Comparison of ENCODE assay signal across 20 cellular contexts in the genomic region with DNA sequence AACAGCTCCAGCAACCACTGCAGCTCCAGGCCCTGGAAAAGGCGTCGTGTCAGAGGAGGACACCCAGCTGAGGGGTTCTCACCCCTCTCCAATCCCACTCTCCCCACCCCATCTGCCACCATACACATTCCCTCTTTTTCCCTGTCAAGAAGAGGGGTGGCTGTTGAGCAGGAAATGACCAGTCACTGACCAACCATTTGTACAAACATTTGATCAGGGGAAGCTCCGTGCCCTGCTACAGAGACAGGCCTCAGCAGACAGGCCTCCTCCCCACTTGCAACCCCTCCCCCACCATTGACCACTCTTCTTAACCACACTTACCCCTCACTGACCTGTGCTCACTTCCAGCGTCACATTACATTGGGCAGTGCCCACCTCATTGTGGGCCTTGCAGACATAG. TPM values are rescaled to one million over a fixed set of nuclear protein-coding genes. Genes with fewer than 3 reads are reported as not detected.
DNase-seq lines count a peak whose midpoint lies in the region; ATAC-seq and TF ChIP-seq lines count a peak whose summit lies in the region.
"Had no signal": no experiment of that assay in that cellular context is flagged by ENCODE, and none has a peak within 500 bp of the region (broad histone marks: within the 10 kb centered on the region; RNA-seq: fewer than 3 reads in every experiment).

No MANE protein-coding gene starts in this region.

- H3K9me3 ChIP-seq in left ventricle myocardium inferior (replicated peaks), result no peaks in the 10 kb centered on the region
- H3K9me3 ChIP-seq in osteoblast (ENCODE audit: low read depth, low read length), result no peaks in the 10 kb centered on the region
- no peaks in the 10 kb centered on the region for H3K9me3 ChIP-seq in hepatocyte (ENCODE audit: low read depth)
- H3K9me3 ChIP-seq: MG63 had no signal

- peak overlapping the region; percentile 58 for H3K27ac Mint-ChIP-seq in endothelial cell (ENCODE audit: unreplicated experiment)
- H3K27ac Mint-ChIP-seq in T-cell, result peak overlapping the region in 1 of 2 donors; percentile 25

- H3K4me1 Mint-ChIP-seq in endothelial cell (ENCODE audit: unreplicated experiment) (peaks cover 78% of the 10 kb centered on the region), T-cell (peaks cover 10 to 37% (median 10%) of the 10 kb centered on the region in 3 donors)

- H4K20me1 ChIP-seq in osteoblast (ENCODE audit: insufficient read depth, low read length) (no peaks in the 10 kb centered on the region), hepatocyte (ENCODE audit: insufficient read depth, poor library complexity, severe bottlenecking) (no peaks in the 10 kb centered on the region)

- H3K4me1 ChIP-seq in left ventricle myocardium inferior (peaks cover 99% of the 10 kb centered on the region), osteoblast (ENCODE audit: insufficient read depth, low read length) (peaks cover 6% of the 10 kb centered on the region), hepatocyte (ENCODE audit: insufficient read depth) (peaks cover 8% of the 10 kb centered on the region)

- POLR2A ChIA-PET in T-cell (lab: Charles Lee), result no interaction called here

- no peak for DNase-seq in left ventricle myocardium inferior
- DNase-seq in left cardiac atrium, result no peak
- no peak for DNase-seq in endothelial cell (ENCODE audit: low spot score)
- no peak for DNase-seq in osteoblast (ENCODE audit: insufficient read length, low spot score, missing footprints)
- no peak for DNase-seq in T-cell
- no peak for DNase-seq in lower leg skin (ENCODE audit: low spot score in 2 of 2)
- no peak for DNase-seq in hepatocyte (ENCODE audit: low spot score)
- DNase-seq: DMS53, KG1, MG63, NCI-H1105 treated with DMSO at 0.1 percent for 48 hours, NCI-H1930, NCI-H2171, NCI-H446 treated with DMSO at 0.1 percent for 48 hours, NCI-H748 treated with DMSO at 0.1 percent for 48 hours had no signal

- H3K27me3 ChIP-seq in left ventricle myocardium inferior (ENCODE audit: low read depth) (peaks cover 88% of the 10 kb centered on the region), osteoblast (ENCODE audit: insufficient read depth, low read length) (peaks cover 55% of the 10 kb centered on the region), hepatocyte (peaks cover 67% of the 10 kb centered on the region)
- H3K27me3 ChIP-seq: MG63 had no signal

- H2AFZ ChIP-seq in osteoblast (ENCODE audit: low read length) (peak overlapping the region; percentile 41), hepatocyte (no peak overlapping the region)

- CTCF ChIA-PET in T-cell (lab: Charles Lee), result interaction anchor here (0.6 to 1.0 kb wide), 2 partner anchors 8 to 105 kb away, joined by 3 read pairs; no protein-coding TSS in a partner anchor

- H3K4me3 ChIP-seq in left ventricle myocardium inferior, result no peak overlapping the region
- no peak overlapping the region for H3K4me3 ChIP-seq in osteoblast (ENCODE audit: insufficient read depth, low read length)
- H3K4me3 ChIP-seq in lower leg skin (ENCODE audit: low read depth, poor library complexity, severe bottlenecking), result no peak overlapping the region
- no peak overlapping the region for H3K4me3 ChIP-seq in hepatocyte
- H3K4me3 ChIP-seq: MG63 had no signal

- ATAC-seq in left cardiac atrium, result no peak
- no peak for ATAC-seq in T-cell (replicated peaks in 1 of 4)
- ATAC-seq in HG02571 (IDR thresholded peaks at IDR 0.05; ENCODE audit: unreplicated experiment), result no peak
- ATAC-seq: Right ventricle myocardium inferior had no signal

- 82 to 83% methylated on average over 4 of the region's 4 CpGs for WGBS in lower leg skin, 2 donors
- WGBS in hepatocyte (ENCODE audit: low lambda C conversion rate, missing lambda C conversion rate), result 88% methylated on average over 4 of the region's 4 CpGs

- no peaks in the 10 kb centered on the region for H3K79me2 ChIP-seq in osteoblast (ENCODE audit: insufficient read depth, low read length)
- no peaks in the 10 kb centered on the region for H3K79me2 ChIP-seq in hepatocyte

- H3K36me3 Mint-ChIP-seq in endothelial cell (ENCODE audit: low read depth, unreplicated experiment), result peaks cover 65% of the 10 kb centered on the region
- no peaks in the 10 kb centered on the region for H3K36me3 Mint-ChIP-seq in T-cell

- no peaks in the 10 kb centered on the region for H3K9me2 ChIP-seq in hepatocyte (replicated peaks; ENCODE audit: insufficient read depth)

- H3K4me3 Mint-ChIP-seq in endothelial cell (ENCODE audit: unreplicated experiment) (peak overlapping the region; percentile 76), T-cell (no peak overlapping the region)
- H3K4me3 Mint-ChIP-seq: CD14-positive monocyte had no signal

- intact Hi-C loops in left ventricle myocardium inferior (cut with micrococcal nuclease), result no loop called here
- intact Hi-C loops in left cardiac atrium (cut with DNase I), result no loop called here
- intact Hi-C loops in lower leg skin (cut with DNase I; ENCODE audit: low total_unique reads), result no loop called here

- no peaks in the 10 kb centered on the region for H3K9me3 Mint-ChIP-seq in endothelial cell (ENCODE audit: unreplicated experiment)
- no peaks in the 10 kb centered on the region for H3K9me3 Mint-ChIP-seq in T-cell

- peaks cover 23% of the 10 kb centered on the region for H3K27me3 Mint-ChIP-seq in endothelial cell (ENCODE audit: unreplicated experiment)
- peaks cover 21 to 43% of the 10 kb centered on the region in 2 donors for H3K27me3 Mint-ChIP-seq in T-cell

- H3K36me3 ChIP-seq in left ventricle myocardium inferior (peaks cover 20% of the 10 kb centered on the region), osteoblast (ENCODE audit: insufficient read depth, low read length) (no peaks in the 10 kb centered on the region), hepatocyte (replicated peaks; ENCODE audit: insufficient read depth, low read depth) (no peaks in the 10 kb centered on the region)
- H3K36me3 ChIP-seq: MG63 had no signal

- H3K4me2 ChIP-seq in osteoblast (ENCODE audit: insufficient read depth, low read length) (no peak overlapping the region), hepatocyte (no peak overlapping the region)

- TF ChIP-seq CTCF in left ventricle myocardium inferior (IDR thresholded peaks at IDR 0.05; ENCODE audit: borderline replicate concordance) (no peak), endothelial cell (IDR thresholded peaks at IDR 0.05; ENCODE audit: unreplicated experiment) (no peak), osteoblast (IDR thresholded peaks at IDR 0.05; ENCODE audit: extremely low read depth, low read depth, low read length) (no peak), lower leg skin (IDR thresholded peaks at IDR 0.05) (no peak), hepatocyte (IDR thresholded peaks at IDR 0.05; ENCODE audit: poor library complexity) (no peak)

- H3K27ac ChIP-seq in left ventricle myocardium inferior (replicated peaks) (peak overlapping the region; percentile 42), osteoblast (ENCODE audit: low read depth, low read length) (no peak overlapping the region), hepatocyte (no peak overlapping the region)
- H3K27ac ChIP-seq: HL-60 had no signal

- no peak for TF ChIP-seq POLR2A in lower leg skin (IDR thresholded peaks at IDR 0.05)

RNA-seq across cellular contexts. Expression of a gene that starts 2.3 kb away (rescaled TPM):
- total RNA-seq in left ventricle myocardium inferior (1.2 TPM), left cardiac atrium (1 to 10 TPM in 1 of 2 donors, under 1 TPM in 1; 0.88 to 1.8 TPM), endothelial cell (ENCODE audit: unreplicated experiment) (8.6 TPM), osteoblast (not detected in 2 replicates), T-cell (1 to 10 TPM in 2 of 5 donors, under 1 TPM in 3; 0.66 to 1.6 (median 0.98) TPM), lower leg skin (1 to 10 TPM in 1 of 4 donors, under 1 TPM in 3; 0.30 to 2.3 (median 0.55) TPM), hepatocyte (22.6 and 22.9 TPM in 2 replicates)
- 34.3 and 38.9 TPM in 2 replicates for polyA plus RNA-seq in hepatocyte
- total RNA-seq: A172 had no signal
- polyA plus RNA-seq: CD14-positive monocyte had no signal

RNA-seq across cellular contexts. Expression of a gene that starts 7.8 kb away (rescaled TPM):
- 40.0 TPM for total RNA-seq in left ventricle myocardium inferior
- 10 to 100 TPM; 41.6 to 67.2 TPM for total RNA-seq in left cardiac atrium
- 490 TPM for total RNA-seq in endothelial cell (ENCODE audit: unreplicated experiment)
- total RNA-seq in osteoblast, result under 0.01 and 0.29 TPM in 2 replicates
- 1 to 10 TPM; 1.2 to 3.5 (median 2.5) TPM for total RNA-seq in T-cell
- 10 to 100 TPM in 3 of 4 donors, 1 to 10 TPM in 1; 6.1 to 24.1 (median 11.4) TPM for total RNA-seq in lower leg skin
- 2.0 and 3.6 TPM in 2 replicates for total RNA-seq in hepatocyte
- 3.9 and 7.9 TPM in 2 replicates for polyA plus RNA-seq in hepatocyte

RNA-seq across cellular contexts. Expression of a gene that starts 14.6 kb away (rescaled TPM):
- total RNA-seq in left ventricle myocardium inferior (5.0 TPM), left cardiac atrium (1 to 10 TPM; 6.6 to 8.2 TPM), endothelial cell (ENCODE audit: unreplicated experiment) (17.0 TPM), osteoblast (under 0.01 TPM in 1 of 2 replicates, not detected in the other), T-cell (10 to 100 TPM in 1 of 5 donors, 1 to 10 TPM in 1, under 1 TPM in 3; 0.26 to 11.0 (median 0.89) TPM), lower leg skin (under 1 TPM in 2 of 4 donors, not detected in 2; 0.56 to 0.84 TPM), hepatocyte (not detected in 2 replicates)
- polyA plus RNA-seq in hepatocyte, result 1.1 and 1.2 TPM in 2 replicates

RNA-seq across cellular contexts. Expression of a gene that starts 45.9 kb away (rescaled TPM):
- 2.7 TPM for total RNA-seq in left ventricle myocardium inferior
- 1 to 10 TPM; 4.3 to 5.5 TPM for total RNA-seq in left cardiac atrium
- total RNA-seq in endothelial cell (ENCODE audit: unreplicated experiment), result 32.4 TPM
- 10.6 and 10.9 TPM in 2 replicates for total RNA-seq in osteoblast
- total RNA-seq in T-cell, result 10 to 100 TPM; 10.1 to 25.2 (median 19.9) TPM
- total RNA-seq in lower leg skin, result 10 to 100 TPM; 11.5 to 21.2 (median 15.2) TPM
- 14.9 and 18.3 TPM in 2 replicates for total RNA-seq in hepatocyte
- 10.8 and 11.2 TPM in 2 replicates for polyA plus RNA-seq in hepatocyte
